8 cellular contexts compared by ENCODE assay signal in genomic region chr22:22720201-22720723, GRCh38.
DNase-seq lines count a peak whose midpoint lies in the region; ATAC-seq, FAIRE-seq and TF ChIP-seq lines count a peak whose summit lies in the region.

No MANE protein-coding gene starts in this region.

- ATAC-seq in GM19023 (IDR thresholded peaks at IDR 0.05; ENCODE audit: unreplicated experiment) (peak; percentile 51), HG03196 (IDR thresholded peaks at IDR 0.05; ENCODE audit: unreplicated experiment) (peak; percentile 44)

- 0 out of 20 replicates have a peak overlapping the region, but pooled peaks of 1 of the 10 experiments have one; percentile 18 for H3K4me3 ChIP-seq in BLaER1 treated with 17β-estradiol and CSF1 and Interleukin-3, amounts not matched to agents 10 nM and 100 nM
- H3K4me3 ChIP-seq in astrocyte of the cerebellum (ENCODE audit: low read depth, low read length) (no peak overlapping the region), keratinocyte (ENCODE audit: control insufficient read depth in 2 of 3, extremely low read depth in 1 of 3, insufficient read depth in 2 of 3, low read depth in 1 of 3, low read length in 3 of 3) (no peak overlapping the region)

- no peaks in the 10 kb centered on the region for H3K27me3 ChIP-seq in BLaER1 treated with 17β-estradiol and CSF1 and Interleukin-3, amounts not matched to agents 10 nM and 100 nM
- no peaks in the 10 kb centered on the region for H3K27me3 ChIP-seq in keratinocyte (ENCODE audit: control insufficient read depth, extremely low read depth, insufficient read depth, low read length)

- dilution Hi-C loops in keratinocyte (cut with MboI; ENCODE audit: extremely low pct_ligation_motif_present, low sequenced_read_pairs): no loop called here

- H3K4me1 ChIP-seq in BLaER1 treated with 17β-estradiol and CSF1 and Interleukin-3, amounts not matched to agents 10 nM and 100 nM: peaks cover 54 to 67% (median 60%) of the 10 kb centered on the region in 10 experiments
- H3K4me1 ChIP-seq in keratinocyte (ENCODE audit: control insufficient read depth, extremely low read depth, insufficient read depth, low read length): no peaks in the 10 kb centered on the region

- no peaks in the 10 kb centered on the region for H3K36me3 ChIP-seq in BLaER1 treated with 17β-estradiol and CSF1 and Interleukin-3, amounts not matched to agents 10 nM and 100 nM
- H3K36me3 ChIP-seq in keratinocyte (ENCODE audit: control insufficient read depth in 2 of 2, extremely low read depth in 1 of 2, insufficient read depth in 2 of 2, low read length in 2 of 2): no peaks in the 10 kb centered on the region

- no peak overlapping the region for H2AFZ ChIP-seq in keratinocyte (ENCODE audit: control insufficient read depth, low read length)

- TF ChIP-seq CTCF in astrocyte of the cerebellum (IDR thresholded peaks at IDR 0.05; ENCODE audit: low read depth, low read length, missing control alignments) (peak; percentile 52), keratinocyte (optimal IDR thresholded peaks at IDR 0.05 in 1 of 3, IDR thresholded peaks at IDR 0.05 in 1 of 3, conservative IDR thresholded peaks at IDR 0.05 in 1 of 3; ENCODE audit: extremely low read depth in 1 of 3, insufficient read depth in 2 of 3, low read length in 3 of 3) (peak; percentile 47 to 66 (median 58))

- H3K9me3 ChIP-seq in BLaER1 treated with 17β-estradiol and CSF1 and Interleukin-3, amounts not matched to agents 10 nM and 100 nM (replicated peaks in 1 of 11): no peaks in the 10 kb centered on the region
- H3K9me3 ChIP-seq in keratinocyte (ENCODE audit: control insufficient read depth, low read depth, low read length): no peaks in the 10 kb centered on the region

- FAIRE-seq in keratinocyte (lab: Jason Lieb, UNC): no peak
- no peak for FAIRE-seq in frontal cortex (lab: Jason Lieb, UNC)

- H3K4me2 ChIP-seq in BLaER1 treated with 17β-estradiol and CSF1 and Interleukin-3, amounts not matched to agents 10 nM and 100 nM: peak overlapping the region; percentile 66 to 88 (median 80)
- H3K4me2 ChIP-seq in keratinocyte (ENCODE audit: control insufficient read depth, extremely low read depth, insufficient read depth, low read depth, low read length): no peak overlapping the region

- H4K20me1 ChIP-seq in BLaER1 treated with 17β-estradiol and CSF1 and Interleukin-3, amounts not matched to agents 10 nM and 100 nM: no peaks in the 10 kb centered on the region
- no peaks in the 10 kb centered on the region for H4K20me1 ChIP-seq in keratinocyte (ENCODE audit: control insufficient read depth, extremely low read depth, insufficient read depth, low read length)

- in situ Hi-C loops in astrocyte of the cerebellum (cut with HindIII; ENCODE audit: low sequenced_read_pairs): no loop called here

- no peaks in the 10 kb centered on the region for H3K9me1 ChIP-seq in keratinocyte (ENCODE audit: control insufficient read depth, extremely low read depth, insufficient read depth, low read length)

- peak; percentile 38 for DNase-seq in RPMI7951 (ENCODE audit: low read depth)
- no peak for DNase-seq in astrocyte of the cerebellum (ENCODE audit: low read depth)
- DNase-seq in keratinocyte (ENCODE audit: low read depth, low spot score): no peak
- DNase-seq in stimulated activated CD8-positive, alpha-beta memory T cell treated with anti-CD3 and anti-CD28 coated beads, Interleukin-4, amount 100 ng/mL, for 48 hours: peak; percentile 74
- no peak for DNase-seq in frontal cortex (ENCODE audit: low spot score in 2 of 2)

- H3K79me2 ChIP-seq in keratinocyte (ENCODE audit: control insufficient read depth, insufficient read depth, low read length): no peaks in the 10 kb centered on the region

- H3K9ac ChIP-seq in BLaER1 treated with 17β-estradiol and CSF1 and Interleukin-3, amounts not matched to agents 10 nM and 100 nM: peak overlapping the region; percentile 44 to 80 (median 67)
- H3K9ac ChIP-seq in keratinocyte (ENCODE audit: control insufficient read depth, extremely low read depth, insufficient read depth, low read length): no peak overlapping the region

- peak overlapping the region; percentile 64 to 90 (median 83) for H3K27ac ChIP-seq in BLaER1 treated with 17β-estradiol and CSF1 and Interleukin-3, amounts not matched to agents 10 nM and 100 nM
- H3K27ac ChIP-seq in keratinocyte (ENCODE audit: control insufficient read depth, insufficient read depth, low read length): no peak overlapping the region

Comparison
In these comparisons a context has a peak if more than half of its experiments do, and no peak if none do; other contexts are left out.
1. DNase-seq: peak in RPMI7951 (single experiment) and stimulated activated CD8-positive, alpha-beta memory T cell treated with anti-CD3 and anti-CD28 coated beads, Interleukin-4, amount 100 ng/mL, for 48 hours (single experiment); none in astrocyte of the cerebellum (single experiment), keratinocyte (single experiment) and frontal cortex (0 of 2).